Comparison of ENCODE assay signal across 22 cellular contexts in the genomic region with DNA sequence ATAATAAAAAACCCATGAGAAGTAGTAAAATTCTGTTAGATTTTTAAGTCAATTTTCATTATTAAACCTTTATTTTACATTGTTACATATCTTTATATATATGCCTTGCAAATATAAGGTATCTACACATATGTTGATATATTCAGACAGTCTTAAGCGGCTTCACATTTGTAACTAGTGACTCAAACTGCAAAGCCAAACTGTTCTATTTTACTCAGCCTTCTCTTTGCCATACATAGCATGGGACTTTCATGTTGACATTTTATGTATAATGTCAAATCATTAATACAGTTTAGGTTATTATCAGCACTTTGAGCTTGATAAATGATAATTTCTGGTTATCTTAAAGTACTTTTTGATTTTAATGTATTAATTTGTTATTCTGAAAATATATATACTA.
"Had no signal": no experiment of that assay in that cellular context is flagged by ENCODE, and none has a peak within 500 bp of the region (broad histone marks: within the 10 kb centered on the region; RNA-seq: fewer than 3 reads in every experiment).

No MANE protein-coding gene starts in this region.

- H3K4me1 ChIP-seq: left lung, lower lobe of right lung, right atrium auricular region, right lobe of liver, suprapubic skin, tibial artery, uterus had no signal

- ATAC-seq: left colon; left lung; lower lobe of right lung; naive thymus-derived CD8-positive, alpha-beta T cell; right lobe of liver had no signal

- H3K9me3 ChIP-seq: left lung, lower lobe of right lung, neutrophil, right atrium auricular region, right lobe of liver, suprapubic skin, thoracic aorta, tibial artery, uterus had no signal

- DNase-seq: hippocampal formation; left colon; left lung; lower lobe of right lung; mammary epithelial cell; mesenchymal stem cell; naive thymus-derived CD8-positive, alpha-beta T cell; occipital lobe; right lobe of liver; stimulated activated CD4-positive, alpha-beta T cell treated with anti-CD3 and anti-CD28 coated beads, Interleukin-12 subunit alpha, Interleukin-12 subunit beta, amount 100 ng/mL, for 4 hours; stimulated activated CD4-positive, alpha-beta T cell treated with anti-CD3 and anti-CD28 coated beads, Interleukin-15, amount 100 ng/mL, for 24 hours; stimulated activated CD4-positive, alpha-beta T cell treated with anti-CD3 and anti-CD28 coated beads, Interleukin-2, amount 100 ng/mL, for 24 hours; stimulated activated CD4-positive, alpha-beta T cell treated with anti-CD3 and anti-CD28 coated beads, Interleukin-4, amount 100 ng/mL, for 1 hour; stimulated activated naive CD4-positive, alpha-beta T cell; tibial artery; trophoblast cell; uterus had no signal

- H3K27ac ChIP-seq: left lung, lower lobe of right lung, neutrophil, right atrium auricular region, right lobe of liver, suprapubic skin, thoracic aorta, tibial artery, uterus had no signal

- H3K4me3 ChIP-seq: left lung, lower lobe of right lung, right atrium auricular region, right lobe of liver, suprapubic skin, thoracic aorta, tibial artery, uterus had no signal

- FAIRE-seq: keratinocyte had no signal
